Comparison of ENCODE assay signal across 15 cellular contexts in genomic region chr2:220276736-220277444, GRCh38.
DNase-seq lines count a peak whose midpoint lies in the region; ATAC-seq, FAIRE-seq and TF ChIP-seq lines count a peak whose summit lies in the region.
"Had no signal": no experiment of that assay in that cellular context is flagged by ENCODE, and none has a peak within 500 bp of the region (broad histone marks: within the 10 kb centered on the region; RNA-seq: fewer than 3 reads in every experiment).

No MANE protein-coding gene starts in this region.

- H3K4me3 ChIP-seq in SK-N-SH (ENCODE audit: low read depth in 2 of 2, low read length in 1 of 2) = no peak overlapping the region
- no peak overlapping the region for H3K4me3 ChIP-seq in pancreas

- H3K4me1 ChIP-seq in SK-N-SH (ENCODE audit: control insufficient read depth in 1 of 2, insufficient read depth in 2 of 2, low read depth in 1 of 2, low read length in 1 of 2) (peaks cover 0 to 44% of the 10 kb centered on the region in 2 experiments; a peak in 3 of 4 replicates), pancreas (peaks cover 15 to 30% (median 25%) of the 10 kb centered on the region in 3 donors)

- no peak overlapping the region for H3K4me2 ChIP-seq in SK-N-SH

- 52% methylated on average over 2 of the region's 2 CpGs for WGBS in SK-N-SH (ENCODE audit: low lambda C conversion rate)
- WGBS in pancreas, 2 donors = 63 to 65% methylated on average over 2 of the region's 2 CpGs

- peak overlapping the region; percentile 70; the same call in 1 of the 2 replicates for H2AFZ ChIP-seq in SK-N-SH (ENCODE audit: low read depth)

- no peaks in the 10 kb centered on the region for H4K20me1 ChIP-seq in SK-N-SH (ENCODE audit: insufficient read depth)

- H3K9me3 ChIP-seq in SK-N-SH (no peaks in the 10 kb centered on the region), pancreas (no peaks in the 10 kb centered on the region)

- POLR2A ChIA-PET in SK-N-SH (lab: Yijun Ruan, JAX) = no interaction called here

- intact Hi-C loops in pancreas (cut with DNase I) = no loop called here

- peaks cover under 1% of the 10 kb centered on the region for H3K4me1 Mint-ChIP-seq in glutamatergic neuron (ENCODE audit: low read depth, unreplicated experiment)
- H3K4me1 Mint-ChIP-seq: stimulated activated memory B cell treated with anti-CD40 and anti-IgM and Interleukin-4, amounts not matched to agents 10 μg/mL and 1 μg/mL and 100 μg/mL, for 72 hours had no signal

- H3K27me3 ChIP-seq in SK-N-SH (ENCODE audit: insufficient read depth) = no peaks in the 10 kb centered on the region
- no peaks in the 10 kb centered on the region for H3K27me3 ChIP-seq in pancreas

- CTCF ChIA-PET in SK-N-SH (lab: Yijun Ruan, JAX) = no interaction called here

- H3K27me3 Mint-ChIP-seq in glutamatergic neuron (ENCODE audit: unreplicated experiment) = no peaks in the 10 kb centered on the region

- TF ChIP-seq EP300 in SK-N-SH (IDR thresholded peaks at IDR 0.05; ENCODE audit: borderline replicate concordance in 1 of 2, low read depth in 1 of 2, low read length in 1 of 2) = no peak

- H3K27ac Mint-ChIP-seq in glutamatergic neuron (ENCODE audit: unreplicated experiment) = no peak overlapping the region
- H3K27ac Mint-ChIP-seq: CD8-positive, alpha-beta T cell; stimulated activated memory B cell treated with anti-CD40 and anti-IgM and Interleukin-4, amounts not matched to agents 10 μg/mL and 1 μg/mL and 100 μg/mL, for 72 hours had no signal

- TF ChIP-seq CTCF in AG09319 (IDR thresholded peaks at IDR 0.05; ENCODE audit: low read depth, low read length) = no peak
- TF ChIP-seq CTCF in SK-N-SH (IDR thresholded peaks at IDR 0.05) = no peak
- TF ChIP-seq CTCF in pancreas (IDR thresholded peaks at IDR 0.05) = no peak
- no peak for TF ChIP-seq CTCF in glutamatergic neuron (IDR thresholded peaks at IDR 0.05; ENCODE audit: partially characterized antibody, unreplicated experiment)

- H3K36me3 ChIP-seq in SK-N-SH (replicated peaks in 1 of 2; ENCODE audit: control insufficient read depth in 1 of 2, insufficient read depth in 2 of 2, low read length in 1 of 2) = no peaks in the 10 kb centered on the region
- no peaks in the 10 kb centered on the region for H3K36me3 ChIP-seq in pancreas

- no peak for FAIRE-seq in pancreas (lab: Jason Lieb, UNC)

- no peaks in the 10 kb centered on the region for H3K79me2 ChIP-seq in SK-N-SH (ENCODE audit: insufficient read depth)

- H3K9me3 Mint-ChIP-seq in glutamatergic neuron (ENCODE audit: unreplicated experiment) = no peaks in the 10 kb centered on the region

- peaks cover 36% of the 10 kb centered on the region for H3F3A ChIP-seq in SK-N-SH (replicated peaks; ENCODE audit: insufficient read depth)

- H3K9me2 ChIP-seq in SK-N-SH = no peaks in the 10 kb centered on the region

- H3K4me3 Mint-ChIP-seq in glutamatergic neuron (ENCODE audit: unreplicated experiment) = no peak overlapping the region
- H3K4me3 Mint-ChIP-seq: CD8-positive, alpha-beta T cell; stimulated activated memory B cell treated with anti-CD40 and anti-IgM and Interleukin-4, amounts not matched to agents 10 μg/mL and 1 μg/mL and 100 μg/mL, for 72 hours had no signal

- H3K36me3 Mint-ChIP-seq in glutamatergic neuron (ENCODE audit: unreplicated experiment) = no peaks in the 10 kb centered on the region
- H3K36me3 Mint-ChIP-seq: CD8-positive, alpha-beta T cell; stimulated activated memory B cell treated with anti-CD40 and anti-IgM and Interleukin-4, amounts not matched to agents 10 μg/mL and 1 μg/mL and 100 μg/mL, for 72 hours had no signal

- TF ChIP-seq RAD21 in SK-N-SH (IDR thresholded peaks at IDR 0.05; ENCODE audit: low read length) = no peak

- H3K9ac ChIP-seq in SK-N-SH = peak overlapping the region; percentile 37; the same call in 1 of the 2 replicates

- peak; percentile 5 to 39 (median 16) for ATAC-seq in pancreas
- no peak for ATAC-seq in GM18517 (IDR thresholded peaks at IDR 0.05; ENCODE audit: unreplicated experiment)
- ATAC-seq: CD8-positive, alpha-beta T cell; stimulated activated memory B cell treated with anti-CD40 and anti-IgM and Interleukin-4, amounts not matched to agents 10 μg/mL and 1 μg/mL and 100 μg/mL, for 72 hours had no signal

- DNase-seq in AG09319 (ENCODE audit: extremely low read depth, low read depth) (peak; percentile 29), SK-N-SH (no peak), fibroblast of peridontal ligament (ENCODE audit: extremely low read depth) (peak; percentile 83), pancreas (no peak), NCI-H345 (lab: John Stamatoyannopoulos, UW) (no peak), caudate nucleus (lab: John Stamatoyannopoulos, UW) (no peak), glutamatergic neuron (no peak)
- DNase-seq: activated naive CD4-positive, alpha-beta T cell treated with anti-CD3 and anti-CD28 coated beads, Interleukin-2, amount 50 U/mL, for 16 hours; CD8-positive, alpha-beta T cell; cortex of kidney; NCI-H1694; NCI-H82; stimulated activated CD4-positive, alpha-beta T cell treated with anti-CD3 and anti-CD28 coated beads, Interleukin-2, amount 100 ng/mL, for 48 hours had no signal

- peak overlapping the region in 1 of 2 experiments; percentile 76; a peak in 3 of 4 replicates for H3K27ac ChIP-seq in SK-N-SH (ENCODE audit: low read depth in 2 of 2, low read length in 1 of 2)
- peak overlapping the region in 3 of 4 donors; percentile 18 to 68 (median 53) for H3K27ac ChIP-seq in pancreas
- no peak overlapping the region for H3K27ac ChIP-seq in caudate nucleus (ENCODE audit: low read depth, low read length)

TF ChIP-seq in SK-N-SH, 30 proteins besides CTCF, POLR2A, EP300 and RAD21:
- peak; percentile 26; the same call in 1 of the 2 replicates for TF ChIP-seq JUND (IDR thresholded peaks at IDR 0.05)
- no peak for TF ChIP-seq FOXM1 (IDR thresholded peaks at IDR 0.05; ENCODE audit: low read depth)
- TF ChIP-seq TEAD4 (IDR thresholded peaks at IDR 0.05; ENCODE audit: borderline replicate concordance, insufficient read depth) = no peak
- 0 out of 2 replicates have a peak, but pooled peaks have one; percentile 35 for TF ChIP-seq TCF12 (IDR thresholded peaks at IDR 0.05)
- TF ChIP-seq FOSL2 (IDR thresholded peaks at IDR 0.05; ENCODE audit: borderline replicate concordance, low read depth) = peak; percentile 10; the same call in 1 of the 2 replicates
- TF ChIP-seq NFIC (IDR thresholded peaks at IDR 0.05; ENCODE audit: borderline replicate concordance) = peak; percentile 52; the same call in 1 of the 2 replicates
- no peak for TF ChIP-seq SIN3A (IDR thresholded peaks at IDR 0.05; ENCODE audit: borderline replicate concordance, low read depth, low read length)
- TF ChIP-seq, protein P1, sequence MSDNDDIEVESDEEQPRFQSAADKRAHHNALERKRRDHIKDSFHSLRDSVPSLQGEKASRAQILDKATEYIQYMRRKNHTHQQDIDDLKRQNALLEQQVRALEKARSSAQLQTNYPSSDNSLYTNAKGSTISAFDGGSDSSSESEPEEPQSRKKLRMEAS (IDR thresholded peaks at IDR 0.05; ENCODE audit: low read depth) = no peak
- no peak for TF ChIP-seq SMC3 (IDR thresholded peaks at IDR 0.05; ENCODE audit: low read depth, low read length)
- TF ChIP-seq, protein P2, sequence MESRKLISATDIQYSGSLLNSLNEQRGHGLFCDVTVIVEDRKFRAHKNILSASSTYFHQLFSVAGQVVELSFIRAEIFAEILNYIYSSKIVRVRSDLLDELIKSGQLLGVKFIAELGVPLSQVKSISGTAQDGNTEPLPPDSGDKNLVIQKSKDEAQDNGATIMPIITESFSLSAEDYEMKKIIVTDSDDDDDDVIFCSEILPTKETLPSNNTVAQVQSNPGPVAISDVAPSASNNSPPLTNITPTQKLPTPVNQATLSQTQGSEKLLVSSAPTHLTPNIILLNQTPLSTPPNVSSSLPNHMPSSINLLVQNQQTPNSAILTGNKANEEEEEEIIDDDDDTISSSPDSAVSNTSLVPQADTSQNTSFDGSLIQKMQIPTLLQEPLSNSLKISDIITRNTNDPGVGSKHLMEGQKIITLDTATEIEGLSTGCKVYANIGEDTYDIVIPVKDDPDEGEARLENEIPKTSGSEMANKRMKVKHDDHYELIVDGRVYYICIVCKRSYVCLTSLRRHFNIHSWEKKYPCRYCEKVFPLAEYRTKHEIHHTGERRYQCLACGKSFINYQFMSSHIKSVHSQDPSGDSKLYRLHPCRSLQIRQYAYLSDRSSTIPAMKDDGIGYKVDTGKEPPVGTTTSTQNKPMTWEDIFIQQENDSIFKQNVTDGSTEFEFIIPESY (IDR thresholded peaks at IDR 0.05; ENCODE audit: borderline replicate concordance, low read depth) = no peak
- TF ChIP-seq, protein P3, sequence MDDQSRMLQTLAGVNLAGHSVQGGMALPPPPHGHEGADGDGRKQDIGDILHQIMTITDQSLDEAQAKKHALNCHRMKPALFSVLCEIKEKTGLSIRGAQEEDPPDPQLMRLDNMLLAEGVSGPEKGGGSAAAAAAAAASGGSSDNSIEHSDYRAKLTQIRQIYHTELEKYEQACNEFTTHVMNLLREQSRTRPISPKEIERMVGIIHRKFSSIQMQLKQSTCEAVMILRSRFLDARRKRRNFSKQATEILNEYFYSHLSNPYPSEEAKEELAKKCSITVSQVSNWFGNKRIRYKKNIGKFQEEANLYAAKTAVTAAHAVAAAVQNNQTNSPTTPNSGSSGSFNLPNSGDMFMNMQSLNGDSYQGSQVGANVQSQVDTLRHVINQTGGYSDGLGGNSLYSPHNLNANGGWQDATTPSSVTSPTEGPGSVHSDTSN (IDR thresholded peaks at IDR 0.05) = peak; percentile 26; the same call in 1 of the 2 replicates
- no peak for TF ChIP-seq USF2 (IDR thresholded peaks at IDR 0.05; ENCODE audit: borderline replicate concordance, low read depth, low read length)

Comparison
In these comparisons a context has a peak if more than half of its experiments do, and no peak if none do; other contexts are left out.
1. DNase-seq: peak in AG09319 (single experiment) and fibroblast of peridontal ligament (single experiment); none in SK-N-SH (single experiment), pancreas (0 of 6), NCI-H345 (single experiment), caudate nucleus (0 of 61) and glutamatergic neuron (single experiment).